In the genomic region with DNA sequence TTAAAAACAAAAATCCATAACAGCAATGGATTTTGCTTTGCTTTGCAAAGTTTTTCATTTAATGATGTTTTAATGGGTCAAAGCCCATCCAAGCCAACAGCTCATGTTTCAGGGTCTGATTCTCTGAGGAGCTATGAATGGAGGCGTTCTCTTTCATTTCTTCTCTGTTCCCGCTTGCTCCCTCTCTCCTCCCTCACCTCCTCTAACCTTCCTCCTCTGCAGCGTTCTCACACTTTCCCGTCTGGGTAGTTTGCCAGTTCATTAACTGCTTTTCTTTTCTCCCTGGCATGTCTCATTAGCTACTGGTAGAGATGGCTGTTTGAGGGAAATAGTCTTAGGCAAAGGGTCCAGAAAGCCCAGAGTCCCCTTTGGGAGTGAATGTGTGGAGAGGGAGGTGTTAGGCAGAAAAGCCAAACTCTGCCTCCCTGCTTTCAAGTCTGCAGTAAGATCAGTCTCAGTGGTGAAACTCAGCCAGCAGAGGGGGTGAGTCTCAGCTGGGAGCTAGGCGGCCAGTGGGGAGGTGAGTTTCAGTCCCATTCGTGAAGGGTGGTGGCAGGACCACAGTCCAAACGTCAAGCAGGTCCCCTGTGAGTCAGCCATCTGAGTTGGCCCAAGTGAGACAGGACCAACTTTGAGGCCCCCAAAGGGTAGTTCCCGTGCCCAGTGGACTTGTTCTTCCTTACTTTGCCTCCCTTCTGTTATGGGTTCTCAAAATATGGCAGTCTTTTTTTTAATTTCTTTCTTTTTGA, we compare ENCODE assay signal across 7 cellular contexts. TPM values are rescaled to one million over a fixed set of nuclear protein-coding genes. Genes with fewer than 3 reads are reported as not detected.
DNase-seq lines count a peak whose midpoint lies in the region; ATAC-seq and TF ChIP-seq lines count a peak whose summit lies in the region.
"Not testable (repeated sequence)": the region's sequence is repeated elsewhere in the genome, so short reads cannot be mapped to it uniquely, and the experiment has no call there.

No MANE protein-coding gene starts in this region.

- H3K27ac Mint-ChIP-seq in osteocyte (ENCODE audit: unreplicated experiment): peak overlapping the region; percentile 29

- H3K27me3 Mint-ChIP-seq in osteocyte (ENCODE audit: unreplicated experiment): not testable (repeated sequence)

- H3K4me1 Mint-ChIP-seq in osteocyte (ENCODE audit: unreplicated experiment): peaks cover 20% of the 10 kb centered on the region

- H3K4me3 ChIP-seq in astrocyte of the cerebellum (ENCODE audit: low read depth, low read length): not testable (repeated sequence)

- H3K9me3 Mint-ChIP-seq in osteocyte (ENCODE audit: unreplicated experiment): not testable (repeated sequence)

- DNase-seq in OCI-M1 (lab: John Stamatoyannopoulos, UW): peak; percentile 37
- not testable (repeated sequence) for DNase-seq in astrocyte of the cerebellum (ENCODE audit: low read depth); left cardiac atrium; osteocyte (ENCODE audit: extremely low spot score, unreplicated experiment)

- peak; percentile 22 for TF ChIP-seq CTCF in astrocyte of the cerebellum (IDR thresholded peaks at IDR 0.05; ENCODE audit: low read depth, low read length, missing control alignments)
- peak; percentile 43 for TF ChIP-seq CTCF in osteocyte (IDR thresholded peaks at IDR 0.05)

- ATAC-seq in GM18511 (IDR thresholded peaks at IDR 0.05; ENCODE audit: unreplicated experiment): peak; percentile 98
- ATAC-seq in GM21723 (IDR thresholded peaks at IDR 0.05; ENCODE audit: unreplicated experiment): peak; percentile 97
- peak; percentile 93 for ATAC-seq in HG03139 (IDR thresholded peaks at IDR 0.05; ENCODE audit: unreplicated experiment)
- ATAC-seq in left cardiac atrium: peak; percentile 78 to 89

- peak overlapping the region; percentile 15 for H3K4me3 Mint-ChIP-seq in osteocyte (ENCODE audit: unreplicated experiment)

- not testable (repeated sequence) for H3K36me3 Mint-ChIP-seq in osteocyte (ENCODE audit: unreplicated experiment)

- in situ Hi-C loops in astrocyte of the cerebellum (cut with HindIII; ENCODE audit: low sequenced_read_pairs): not testable (repeated sequence)

- intact Hi-C loops in left cardiac atrium (cut with DNase I): not testable (repeated sequence)

RNA-seq across cellular contexts. Expression of a gene that starts 7.3 kb away (rescaled TPM):
- total RNA-seq in left cardiac atrium: 100 to 1,000 TPM; 116 to 122 TPM
- 229 and 237 TPM in 2 replicates for total RNA-seq in osteocyte
